ENCODE assay signal across 11 cellular contexts in genomic region chr5:132429451-132430440, GRCh38.
DNase-seq lines count a peak whose midpoint lies in the region; ATAC-seq and TF ChIP-seq lines count a peak whose summit lies in the region.
"Had no signal": no experiment of that assay in that cellular context is flagged by ENCODE, and none has a peak within 500 bp of the region (broad histone marks: within the 10 kb centered on the region; RNA-seq: fewer than 3 reads in every experiment).

No MANE protein-coding gene starts in this region.

- no peaks in the 10 kb centered on the region for H3K27me3 ChIP-seq in CD4-positive, alpha-beta memory T cell (ENCODE audit: insufficient read depth, low read length)
- no peaks in the 10 kb centered on the region for H3K27me3 ChIP-seq in neutrophil

- H3K27ac Mint-ChIP-seq in CD4-positive, alpha-beta memory T cell: peak overlapping the region; percentile 96 to 99 (median 98)
- H3K27ac Mint-ChIP-seq in central memory CD8-positive, alpha-beta T cell (ENCODE audit: low read depth): peak overlapping the region; percentile 89
- no peak overlapping the region for H3K27ac Mint-ChIP-seq in MCF 10A (ENCODE audit: low read depth, unreplicated experiment)

- H3K9me3 ChIP-seq in CD4-positive, alpha-beta memory T cell (ENCODE audit: control insufficient read depth in 1 of 2, low read length in 2 of 2): no peaks in the 10 kb centered on the region
- no peaks in the 10 kb centered on the region for H3K9me3 ChIP-seq in neutrophil

- H3K4me1 Mint-ChIP-seq in CD4-positive, alpha-beta memory T cell: peaks cover 84 to 97% (median 94%) of the 10 kb centered on the region in 4 donors
- peaks cover 96% of the 10 kb centered on the region for H3K4me1 Mint-ChIP-seq in central memory CD8-positive, alpha-beta T cell
- peaks cover 52% of the 10 kb centered on the region for H3K4me1 Mint-ChIP-seq in MCF 10A (ENCODE audit: insufficient read depth, unreplicated experiment)

- H3K4me3 ChIP-seq in CD4-positive, alpha-beta memory T cell (ENCODE audit: low read length in 2 of 2): peak overlapping the region in 1 of 2 donors; percentile 17
- H3K4me3 ChIP-seq in neutrophil (ENCODE audit: low read depth in 1 of 2, low read length in 1 of 2): peak overlapping the region in 1 of 2 experiments; percentile 80

- no peaks in the 10 kb centered on the region for H3K27me3 Mint-ChIP-seq in CD4-positive, alpha-beta memory T cell
- H3K27me3 Mint-ChIP-seq in central memory CD8-positive, alpha-beta T cell: no peaks in the 10 kb centered on the region
- H3K27me3 Mint-ChIP-seq in MCF 10A (ENCODE audit: insufficient read depth, unreplicated experiment): no peaks in the 10 kb centered on the region

- peaks cover 41 to 51% of the 10 kb centered on the region in 2 donors for H3K36me3 Mint-ChIP-seq in CD4-positive, alpha-beta memory T cell
- peaks cover 50% of the 10 kb centered on the region for H3K36me3 Mint-ChIP-seq in central memory CD8-positive, alpha-beta T cell (ENCODE audit: insufficient read depth)
- H3K36me3 Mint-ChIP-seq in MCF 10A (ENCODE audit: insufficient read depth, unreplicated experiment): peaks cover 13% of the 10 kb centered on the region

- CTCF ChIA-PET in CD4-positive, alpha-beta memory T cell (lab: Charles Lee; ENCODE audit: partially characterized antibody): interaction anchor here (1.0 to 7.5 kb wide), 6 partner anchors 7 to 72 kb away, joined by 3 to 94 read pairs (median 26); partner anchors contain the start of gene IRF1
- CTCF ChIA-PET in MCF 10A (lab: Yijun Ruan, JAX): interaction anchor here (2.6 kb wide), 1 partner anchor 71 kb away, joined by 7 read pairs; no protein-coding TSS in a partner anchor

- intact Hi-C loops in CD4-positive, alpha-beta memory T cell (cut with micrococcal nuclease): no loop called here
- intact Hi-C loops in MCF 10A (cut with micrococcal nuclease): no loop called here

- H3K36me3 ChIP-seq in CD4-positive, alpha-beta memory T cell (ENCODE audit: insufficient read depth, low read length): no peaks in the 10 kb centered on the region
- H3K36me3 ChIP-seq in neutrophil: peaks cover 9% of the 10 kb centered on the region

- H3K4me3 Mint-ChIP-seq in CD4-positive, alpha-beta memory T cell: peak overlapping the region in 7 of 8 donors; percentile 15 to 82 (median 66)
- peak overlapping the region; percentile 73 for H3K4me3 Mint-ChIP-seq in central memory CD8-positive, alpha-beta T cell
- H3K4me3 Mint-ChIP-seq in MCF 10A (ENCODE audit: unreplicated experiment): no peak overlapping the region

- DNase-seq in CD4-positive, alpha-beta memory T cell: no peak
- DNase-seq in LoVo (ENCODE audit: low spot score): peak; percentile 51
- DNase-seq in central memory CD8-positive, alpha-beta T cell (ENCODE audit: low spot score in 2 of 2): no peak
- DNase-seq in medulla oblongata (ENCODE audit: extremely low spot score): no peak
- no peak for DNase-seq in MCF 10A (ENCODE audit: unreplicated experiment)
- no peak for DNase-seq in inferior parietal cortex (ENCODE audit: extremely low spot score)
- DNase-seq: cerebellar nuclear complex, Karpas-422 had no signal

- peaks cover 99% of the 10 kb centered on the region for H3K4me1 ChIP-seq in CD4-positive, alpha-beta memory T cell (ENCODE audit: insufficient read depth, low read length)
- peaks cover 64 to 72% of the 10 kb centered on the region in 2 experiments for H3K4me1 ChIP-seq in neutrophil (ENCODE audit: control insufficient read depth in 1 of 2, insufficient read depth in 1 of 2, low read depth in 1 of 2, low read length in 1 of 2)

- BruUV-seq in MCF 10A (replicated peaks; lab: Mats Ljungman, UMichigan): no TSS peak

- H3K27ac ChIP-seq in CD4-positive, alpha-beta memory T cell (ENCODE audit: low read depth, low read length): peak overlapping the region; percentile 77
- peak overlapping the region; percentile 97 for H3K27ac ChIP-seq in neutrophil
- H3K27ac ChIP-seq: parathyroid adenoma had no signal

- no peak for ATAC-seq in central memory CD8-positive, alpha-beta T cell (replicated peaks; ENCODE audit: extremely low read depth, poor library complexity, severe bottlenecking)
- ATAC-seq in GM19397 (IDR thresholded peaks at IDR 0.05; ENCODE audit: unreplicated experiment): no peak

- TF ChIP-seq CTCF in neutrophil (IDR thresholded peaks at IDR 0.05): no peak
- TF ChIP-seq CTCF in MCF 10A (IDR thresholded peaks at IDR 0.05; ENCODE audit: unreplicated experiment): no peak

- H3K9me3 Mint-ChIP-seq in CD4-positive, alpha-beta memory T cell: peaks cover 0 to 2% (median 0%) of the 10 kb centered on the region in 8 donors
- no peaks in the 10 kb centered on the region for H3K9me3 Mint-ChIP-seq in central memory CD8-positive, alpha-beta T cell
- H3K9me3 Mint-ChIP-seq in MCF 10A (ENCODE audit: unreplicated experiment): no peaks in the 10 kb centered on the region

- POLR2A ChIA-PET in CD4-positive, alpha-beta memory T cell (lab: Charles Lee; ENCODE audit: partially characterized antibody): interaction anchor here (0.5 to 19.7 kb wide), 10 partner anchors 10 to 70 kb away, joined by 3 to 565 read pairs (median 154); partner anchors contain the start of gene IRF1
- POLR2A ChIA-PET in MCF 10A (lab: Yijun Ruan, JAX): interaction anchor here (0.7 to 7.7 kb wide), 2 partner anchors 67 to 589 kb away, joined by 3 to 52 read pairs; no protein-coding TSS in a partner anchor
